ENCODE assay signal across 24 cellular contexts in genomic region chr5:89279458-89280036, GRCh38.
"Had no signal": no experiment of that assay in that cellular context is flagged by ENCODE, and none has a peak within 500 bp of the region (broad histone marks: within the 10 kb centered on the region; RNA-seq: fewer than 3 reads in every experiment).

No MANE protein-coding gene starts in this region.

- H3K9me3 ChIP-seq: left lung, lower lobe of right lung, pancreas, prostate gland, thyroid gland, upper lobe of left lung, vagina had no signal

- H3K27ac ChIP-seq: left lung, lower lobe of right lung, pancreas, prostate gland, skin epidermis, thyroid gland, upper lobe of left lung, vagina had no signal

- ATAC-seq: activated CD8-positive, alpha-beta memory T cell treated with anti-CD3 and anti-CD28 coated beads, Interleukin-2, amount 10 ng/mL, durations not matched to agents 7 days and 5 days; activated CD8-positive, alpha-beta T cell treated with anti-CD3 and anti-CD28 coated beads, Interleukin-2, amount 10 ng/mL, durations not matched to agents 7 days and 5 days; activated naive CD8-positive, alpha-beta T cell treated with anti-CD3 and anti-CD28 coated beads, Interleukin-2, amount 50 U/mL, for 24 hours; pancreas; sciatic nerve; stimulated activated effector memory CD8-positive, alpha-beta T cell treated with anti-CD3 and anti-CD28 coated beads, Interleukin-12 subunit alpha, Interleukin-12 subunit beta, amount 100 ng/mL, for 72 hours; stimulated activated naive CD8-positive, alpha-beta T cell treated with anti-CD3 and anti-CD28 coated beads, Interleukin-15, amount 100 ng/mL, for 72 hours; WTC11 had no signal

- H3K4me1 ChIP-seq: left lung, pancreas, prostate gland, thyroid gland, upper lobe of left lung, vagina had no signal

- H3K36me3 ChIP-seq: left lung, lower lobe of right lung, pancreas, prostate gland, thyroid gland, upper lobe of left lung, vagina had no signal

- DNase-seq: activated CD4-positive, alpha-beta T cell treated with anti-CD3 and anti-CD28 coated beads, Interleukin-2, amount 50 U/mL, for 1 hour; activated CD8-positive, alpha-beta memory T cell treated with anti-CD3 and anti-CD28 coated beads, Interleukin-2, amount 10 ng/mL, durations not matched to agents 7 days and 5 days; activated CD8-positive, alpha-beta T cell treated with anti-CD3 and anti-CD28 coated beads, Interleukin-2, amount 10 ng/mL, durations not matched to agents 7 days and 5 days; activated naive CD8-positive, alpha-beta T cell treated with anti-CD3 and anti-CD28 coated beads, Interleukin-2, amount 50 U/mL, for 24 hours; activated T-cell treated with anti-CD3 and anti-CD28 coated beads, Interleukin-2, amount 50 U/mL, for 48 hours; amygdala; left lung; lower lobe of right lung; mesenchymal stem cell; nucleus accumbens; pancreas; retina; stimulated activated CD4-positive, alpha-beta T cell treated with anti-CD3 and anti-CD28 coated beads, Interleukin-4, amount 100 ng/mL, for 24 hours; stimulated activated naive CD8-positive, alpha-beta T cell treated with anti-CD3 and anti-CD28 coated beads, Interleukin-15, amount 100 ng/mL, for 72 hours; thyroid gland; upper lobe of left lung had no signal

- H3K27me3 ChIP-seq: left lung, pancreas, thyroid gland, upper lobe of left lung, vagina had no signal

- FAIRE-seq: bronchial epithelial cell, frontal cortex, pancreas had no signal

- H3K4me3 ChIP-seq: left lung, lower lobe of right lung, pancreas, prostate gland, skin epidermis, thyroid gland, upper lobe of left lung, vagina had no signal
